In genomic region chr6:138567052-138567451, GRCh38 we compare ENCODE assay signal across 34 cellular contexts.
"Had no signal": no experiment of that assay in that cellular context is flagged by ENCODE, and none has a peak within 500 bp of the region (broad histone marks: within the 10 kb centered on the region; RNA-seq: fewer than 3 reads in every experiment).

No MANE protein-coding gene starts in this region.

- H3K27ac ChIP-seq: KMS-11 had no signal

- H3K9me3 ChIP-seq: MG63 had no signal

- H3K4me3 ChIP-seq: MG63 had no signal

- DNase-seq: Karpas-422, Kasumi-1, MG63, MM.1S, MV-4-11, NCI-H1048, NCI-H1092, NCI-H1092 treated with DMSO at 0.1 percent for 48 hours, NCI-H1105, NCI-H1105 treated with DMSO at 0.1 percent for 48 hours, NCI-H1417, NCI-H1417 treated with DMSO at 0.1 percent for 48 hours, NCI-H1436, NCI-H1436 treated with DMSO at 0.1 percent for 48 hours, NCI-H146, NCI-H1694, NCI-H1694 treated with DMSO at 0.1 percent for 48 hours, NCI-H187, NCI-H187 treated with DMSO at 0.1 percent for 48 hours, NCI-H1930, NCI-H2029, NCI-H2029 treated with DMSO at 0.1 percent for 48 hours, NCI-H2081, NCI-H2081 treated with DMSO at 0.1 percent for 48 hours, NCI-H2107, NCI-H2171, NCI-H2171 treated with DMSO at 0.1 percent for 48 hours, NCI-H2227 treated with DMSO at 0.1 percent for 48 hours, NCI-H226, NCI-H345, NCI-H446, NCI-H446 treated with DMSO at 0.1 percent for 48 hours, NCI-H510A had no signal

- H3K4me2 ChIP-seq: KMS-11 had no signal

- H3K9ac ChIP-seq: KMS-11 had no signal

- H3K27me3 ChIP-seq: MG63 had no signal

- H3K36me3 ChIP-seq: MG63 had no signal
